ENCODE assay signal across 8 cellular contexts in the genomic region with DNA sequence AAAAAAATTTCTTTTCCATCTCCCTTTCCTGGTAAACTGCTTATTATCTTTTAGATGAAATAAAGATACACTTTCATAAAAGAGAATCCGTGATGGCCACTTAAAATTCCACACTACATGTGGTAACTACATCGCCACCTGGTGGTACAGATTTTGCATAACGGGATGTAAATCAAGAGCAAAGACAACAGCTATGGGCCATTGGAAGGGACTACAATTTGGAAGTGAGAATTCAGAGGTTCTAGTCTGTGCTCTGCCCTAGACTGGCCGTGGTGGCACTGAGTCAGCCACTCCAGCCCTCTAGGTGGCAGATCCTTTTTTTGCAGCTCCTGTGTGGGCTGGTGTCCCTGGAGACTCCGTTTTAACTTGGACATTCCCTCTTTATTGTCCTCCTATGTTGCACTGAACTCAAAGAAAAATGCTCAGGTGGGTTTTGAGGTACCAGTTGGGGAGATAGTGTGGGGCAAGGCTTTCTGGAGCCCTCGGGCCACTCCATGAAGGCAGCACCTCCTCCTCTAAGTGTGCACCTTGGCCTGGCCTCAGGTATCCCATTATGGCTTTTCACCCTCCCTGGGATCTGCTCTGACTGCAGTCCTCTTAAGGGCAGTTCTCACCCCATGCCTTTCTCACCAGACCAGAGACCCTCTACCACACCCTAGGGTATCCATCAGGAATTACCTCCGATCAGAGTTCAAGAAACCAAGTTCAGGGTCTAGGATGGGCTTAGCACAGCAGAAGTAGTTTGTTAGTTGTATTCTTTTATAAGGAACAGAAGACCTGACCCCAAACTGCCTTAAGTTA. TPM values are rescaled to one million over a fixed set of nuclear protein-coding genes. Genes with fewer than 3 reads are reported as not detected.
A peak's percentile ranks its signal among the peaks of the same experiment; 100 is the strongest.
DNase-seq lines count a peak whose midpoint lies in the region; FAIRE-seq and TF ChIP-seq lines count a peak whose summit lies in the region.

No MANE protein-coding gene starts in this region.

- H3K27ac Mint-ChIP-seq in activated T-helper 1 cell treated with anti-CD3 and anti-CD28 coated beads, Interleukin-12 subunit alpha, Interleukin-12 subunit beta, Interleukin-2, Interleukin-4 antibody, amounts not matched to agents 30 ng/mL and 10 ng/mL and 1 ng/mL, durations not matched to agents 14 hours and 24 hours and 36 hours = no peak overlapping the region

- no peaks in the 10 kb centered on the region for H3K36me3 Mint-ChIP-seq in activated T-helper 1 cell treated with anti-CD3 and anti-CD28 coated beads, Interleukin-12 subunit alpha, Interleukin-12 subunit beta, Interleukin-2, Interleukin-4 antibody, amounts not matched to agents 30 ng/mL and 10 ng/mL and 1 ng/mL, durations not matched to agents 14 hours and 24 hours and 36 hours (ENCODE audit: low read depth)

- DNase-seq in activated CD4-positive, alpha-beta T cell treated with anti-CD3 and anti-CD28 coated beads for 24 hours (ENCODE audit: low read depth in 2 of 2) = peak; percentile 38 to 49
- DNase-seq in activated CD4-positive, alpha-beta T cell treated with anti-CD3 and anti-CD28 coated beads for 1 hour = no peak
- peak; percentile 86 for DNase-seq in RKO (ENCODE audit: low spot score)
- DNase-seq in activated T-helper 1 cell treated with anti-CD3 and anti-CD28 coated beads, Interleukin-12 subunit alpha, Interleukin-12 subunit beta, Interleukin-2, Interleukin-4 antibody, amounts not matched to agents 30 ng/mL and 10 ng/mL and 1 ng/mL, durations not matched to agents 14 hours and 24 hours and 36 hours (ENCODE audit: low spot score) = peak; percentile 42
- DNase-seq in foreskin fibroblast = peak; percentile 62 to 90
- DNase-seq in osteoblast (ENCODE audit: insufficient read length, low spot score, missing footprints) = peak; percentile 92
- DNase-seq in urothelium cell line (ENCODE audit: low spot score) = peak; percentile 44

- no peaks in the 10 kb centered on the region for H3K9me3 Mint-ChIP-seq in activated T-helper 1 cell treated with anti-CD3 and anti-CD28 coated beads, Interleukin-12 subunit alpha, Interleukin-12 subunit beta, Interleukin-2, Interleukin-4 antibody, amounts not matched to agents 30 ng/mL and 10 ng/mL and 1 ng/mL, durations not matched to agents 14 hours and 24 hours and 36 hours

- no peaks in the 10 kb centered on the region for H3K36me3 ChIP-seq in osteoblast (ENCODE audit: insufficient read depth, low read length)

- intact Hi-C loops in activated T-helper 1 cell treated with anti-CD3 and anti-CD28 coated beads, Interleukin-12 subunit alpha, Interleukin-12 subunit beta, Interleukin-2, Interleukin-4 antibody, amounts not matched to agents 30 ng/mL and 10 ng/mL and 1 ng/mL, durations not matched to agents 14 hours and 24 hours and 36 hours (cut with micrococcal nuclease) = loop anchor here (1.0 kb wide), 4 partner anchors 86 to 208 kb away; no protein-coding TSS in a partner anchor

- H3K79me2 ChIP-seq in osteoblast (ENCODE audit: insufficient read depth, low read length) = no peaks in the 10 kb centered on the region

- no peak overlapping the region for H2AFZ ChIP-seq in osteoblast (ENCODE audit: low read length)

- peak; percentile 74 for TF ChIP-seq CTCF in LNCAP (IDR thresholded peaks at IDR 0.05)
- peak; percentile 66 for TF ChIP-seq CTCF in foreskin fibroblast (IDR thresholded peaks at IDR 0.05; ENCODE audit: low read depth, low read length)
- TF ChIP-seq CTCF in osteoblast (IDR thresholded peaks at IDR 0.05; ENCODE audit: extremely low read depth, low read depth, low read length) = peak; percentile 75

- H3K4me3 ChIP-seq in foreskin fibroblast (ENCODE audit: low read depth in 1 of 2, low read length in 2 of 2) = no peak overlapping the region
- no peak overlapping the region for H3K4me3 ChIP-seq in osteoblast (ENCODE audit: insufficient read depth, low read length)

- H3K4me1 Mint-ChIP-seq in activated T-helper 1 cell treated with anti-CD3 and anti-CD28 coated beads, Interleukin-12 subunit alpha, Interleukin-12 subunit beta, Interleukin-2, Interleukin-4 antibody, amounts not matched to agents 30 ng/mL and 10 ng/mL and 1 ng/mL, durations not matched to agents 14 hours and 24 hours and 36 hours (ENCODE audit: low read depth) = no peaks in the 10 kb centered on the region

- H4K20me1 ChIP-seq in osteoblast (ENCODE audit: insufficient read depth, low read length) = no peaks in the 10 kb centered on the region

- peaks cover 3% of the 10 kb centered on the region for H3K27me3 Mint-ChIP-seq in activated T-helper 1 cell treated with anti-CD3 and anti-CD28 coated beads, Interleukin-12 subunit alpha, Interleukin-12 subunit beta, Interleukin-2, Interleukin-4 antibody, amounts not matched to agents 30 ng/mL and 10 ng/mL and 1 ng/mL, durations not matched to agents 14 hours and 24 hours and 36 hours (ENCODE audit: insufficient read depth)

- no peaks in the 10 kb centered on the region for H3K27me3 ChIP-seq in osteoblast (ENCODE audit: insufficient read depth, low read length)

- no peak for FAIRE-seq in urothelium cell line (lab: Jason Lieb, UNC)

- H3K9me3 ChIP-seq in osteoblast (ENCODE audit: low read depth, low read length) = no peaks in the 10 kb centered on the region

- H3K4me2 ChIP-seq in osteoblast (ENCODE audit: insufficient read depth, low read length) = no peak overlapping the region

- H3K4me1 ChIP-seq in osteoblast (ENCODE audit: insufficient read depth, low read length) = no peaks in the 10 kb centered on the region

- no peak overlapping the region for H3K4me3 Mint-ChIP-seq in activated T-helper 1 cell treated with anti-CD3 and anti-CD28 coated beads, Interleukin-12 subunit alpha, Interleukin-12 subunit beta, Interleukin-2, Interleukin-4 antibody, amounts not matched to agents 30 ng/mL and 10 ng/mL and 1 ng/mL, durations not matched to agents 14 hours and 24 hours and 36 hours

- no peak overlapping the region for H3K27ac ChIP-seq in osteoblast (ENCODE audit: low read depth, low read length)

RNA-seq across cellular contexts. Expression of a gene that starts 54.9 kb away (rescaled TPM):
- total RNA-seq in activated T-helper 1 cell treated with anti-CD3 and anti-CD28 coated beads, Interleukin-12 subunit alpha, Interleukin-12 subunit beta, Interleukin-2, Interleukin-4 antibody, amounts not matched to agents 30 ng/mL and 10 ng/mL and 1 ng/mL, durations not matched to agents 14 hours and 24 hours and 36 hours = not detected in 2 replicates
- total RNA-seq in osteoblast = not detected in 2 replicates
